Comparison of ENCODE assay signal across 8 cellular contexts in genomic region chr3:69425249-69425648, GRCh38. TPM values are rescaled to one million over a fixed set of nuclear protein-coding genes. Genes with fewer than 3 reads are reported as not detected.
DNase-seq lines count a peak whose midpoint lies in the region; ATAC-seq and TF ChIP-seq lines count a peak whose summit lies in the region.

No MANE protein-coding gene starts in this region.

- no TSS peak for BruUV-seq in mammary epithelial cell (replicated peaks; lab: Mats Ljungman, UMichigan)

- no peak overlapping the region for H3K4me2 ChIP-seq in mammary epithelial cell (ENCODE audit: insufficient read depth, low read depth, low read length)

- H3K36me3 ChIP-seq in mammary epithelial cell (ENCODE audit: insufficient read depth, low read length) = no peaks in the 10 kb centered on the region

- no peaks in the 10 kb centered on the region for H3K27me3 ChIP-seq in mammary epithelial cell (ENCODE audit: insufficient read depth, low read length)

- intact Hi-C loops in mammary epithelial cell (cut with micrococcal nuclease) = loop anchor here (1.0 to 5.0 kb wide), 5 partner anchors 101 to 304 kb away; no protein-coding TSS in a partner anchor

- in situ Hi-C loops in mammary epithelial cell (cut with MboI; ENCODE audit: low sequenced_read_pairs in 2 of 2) = loop anchor here (10.0 to 25.0 kb wide), 3 partner anchors 237 to 270 kb away; no protein-coding TSS in a partner anchor

- no peak overlapping the region for H3K9ac ChIP-seq in mammary epithelial cell (ENCODE audit: insufficient read depth, low read length)

- peaks cover 36% of the 10 kb centered on the region for H3K4me1 ChIP-seq in mammary epithelial cell (ENCODE audit: insufficient read depth, low read length)

- 74% methylated on average over 4 of the region's 4 CpGs for WGBS in mammary epithelial cell (ENCODE audit: low coverage, missing lambda C conversion rate)

- peak; percentile 7 to 26 for DNase-seq in stimulated activated CD4-positive, alpha-beta T cell treated with anti-CD3 and anti-CD28 coated beads, Interleukin-2, amount 100 ng/mL, for 24 hours
- no peak for DNase-seq in stimulated activated CD4-positive, alpha-beta T cell treated with anti-CD3 and anti-CD28 coated beads, Interleukin-2, amount 100 ng/mL, for 48 hours
- DNase-seq in NCI-H748 (lab: John Stamatoyannopoulos, UW; ENCODE audit: unreplicated experiment) = peak; percentile 10
- DNase-seq in mammary epithelial cell = peak; percentile 37
- peak; percentile 54 for DNase-seq in medulla oblongata (ENCODE audit: extremely low spot score)
- no peak for DNase-seq in NCI-H1048 (lab: John Stamatoyannopoulos, UW)
- DNase-seq in retina = no peak

- CTCF ChIA-PET in mammary epithelial cell (lab: Charles Lee; ENCODE audit: low non-redundant PET) = no interaction called here

- H3K79me2 ChIP-seq in mammary epithelial cell (ENCODE audit: insufficient read depth, low read length) = peaks cover 56% of the 10 kb centered on the region

- dilution Hi-C loops in mammary epithelial cell (cut with HindIII; ENCODE audit: low sequenced_read_pairs) = no loop called here

- no peak overlapping the region for H3K27ac ChIP-seq in mammary epithelial cell (ENCODE audit: insufficient read depth, low read depth, low read length)

- H4K20me1 ChIP-seq in mammary epithelial cell (ENCODE audit: insufficient read depth, low read length) = no peaks in the 10 kb centered on the region

- peak; percentile 85 for ATAC-seq in HG02623 (IDR thresholded peaks at IDR 0.05; ENCODE audit: unreplicated experiment)

- no peak overlapping the region for H2AFZ ChIP-seq in mammary epithelial cell (ENCODE audit: low read depth, low read length)

- H3K4me3 ChIP-seq in mammary epithelial cell (replicated peaks in 1 of 3; ENCODE audit: insufficient read depth in 1 of 3, low read depth in 2 of 3, low read length in 3 of 3) = no peak overlapping the region

- peak; percentile 67 to 73 for TF ChIP-seq CTCF in mammary epithelial cell (conservative IDR thresholded peaks at IDR 0.05 in 1 of 2, IDR thresholded peaks at IDR 0.05 in 1 of 2; ENCODE audit: extremely low read depth in 1 of 2, insufficient read depth in 1 of 2, low read depth in 1 of 2, low read length in 2 of 2)

- H3K9me3 ChIP-seq in mammary epithelial cell (replicated peaks; ENCODE audit: insufficient read depth, low read length) = no peaks in the 10 kb centered on the region

RNA-seq across cellular contexts. Expression of gene FRMD4B, which starts 39.4 kb away (rescaled TPM):
- 10 to 100 TPM; 42.0 to 64.1 TPM for total RNA-seq in mammary epithelial cell
- polyA plus RNA-seq in mammary epithelial cell = 26.5 TPM
- polyA minus RNA-seq in mammary epithelial cell = 91.6 TPM

Comparison
In these comparisons a context has a peak if more than half of its experiments do, and no peak if none do; other contexts are left out.
1. DNase-seq: peak in stimulated activated CD4-positive, alpha-beta T cell treated with anti-CD3 and anti-CD28 coated beads, Interleukin-2, amount 100 ng/mL, for 24 hours (2 of 2), NCI-H748 (single experiment), mammary epithelial cell (single experiment) and medulla oblongata (single experiment); none in stimulated activated CD4-positive, alpha-beta T cell treated with anti-CD3 and anti-CD28 coated beads, Interleukin-2, amount 100 ng/mL, for 48 hours (0 of 2), NCI-H1048 (single experiment) and retina (single experiment).